Comparison of ENCODE assay signal across 8 cellular contexts in genomic region chr19:57321746-57322145, GRCh38. TPM values are rescaled to one million over a fixed set of nuclear protein-coding genes. Genes with fewer than 3 reads are reported as not detected.
DNase-seq lines count a peak whose midpoint lies in the region; ATAC-seq, FAIRE-seq and TF ChIP-seq lines count a peak whose summit lies in the region.

No MANE protein-coding gene starts in this region.

- no TSS peak for BruUV-seq in IMR-90 (replicated peaks; lab: Mats Ljungman, UMichigan)
- no TSS peak for BruUV-seq in GM12878 (replicated peaks; lab: Mats Ljungman, UMichigan)

- FAIRE-seq in GM12878 (lab: Jason Lieb, UNC), result no peak

- WGBS in IMR-90 (ENCODE audit: extremely low coverage in 2 of 2, insufficient read length in 1 of 2), 2 experiments, result no CpG with 5 or more reads among the region's 3 CpGs
- 33% methylated on average over 3 of the region's 3 CpGs for WGBS in GM12878 (ENCODE audit: insufficient coverage, insufficient replicate concordance, low lambda C conversion rate, missing lambda C conversion rate)

- H4K20me1 ChIP-seq in IMR-90 (ENCODE audit: insufficient read depth, low read length), result 0 out of 2 replicates have a peak, but pooled peaks cover 7% of the 10 kb centered on the region
- H4K20me1 ChIP-seq in GM12878 (ENCODE audit: control insufficient read depth, insufficient read depth), result no peaks in the 10 kb centered on the region

- H3K9me3 Mint-ChIP-seq in CD4-positive, CD25-positive, alpha-beta regulatory T cell, result peaks cover 4 to 36% (median 20%) of the 10 kb centered on the region in 7 donors

- H2BK120ac ChIP-seq in IMR-90 (ENCODE audit: low read depth, low read length), result no peak overlapping the region

- H2AFZ ChIP-seq in IMR-90 (replicated peaks; ENCODE audit: low read length, poor library complexity) (no peak overlapping the region), GM12878 (ENCODE audit: control insufficient read depth, low read depth, low read length) (no peak overlapping the region)

- H2AK5ac ChIP-seq in IMR-90 (ENCODE audit: low read depth, low read length), result no peak overlapping the region; the same call in 1 of the 2 replicates

- peak overlapping the region; percentile 95 for H3K4me2 ChIP-seq in IMR-90 (ENCODE audit: low read depth, low read length)
- H3K4me2 ChIP-seq in GM12878 (ENCODE audit: control insufficient read depth, insufficient read depth), result peak overlapping the region; percentile 77

- H2AK9ac ChIP-seq in IMR-90 (replicated peaks; ENCODE audit: low read depth, low read length, poor library complexity), result peak overlapping the region; percentile 60

- DNase-seq in CD4-positive, CD25-positive, alpha-beta regulatory T cell, result no peak
- no peak for DNase-seq in IMR-90
- DNase-seq in GM12878 (ENCODE audit: low read depth, low spot score), result no peak
- no peak for DNase-seq in stimulated activated naive CD4-positive, alpha-beta T cell treated with Interleukin-2 at 50 U/mL for 16 hours (lab: John Stamatoyannopoulos, UW)
- DNase-seq in 8988T, result no peak

- no peak overlapping the region for H3K27ac ChIP-seq in CD4-positive, CD25-positive, alpha-beta regulatory T cell (ENCODE audit: insufficient read depth, low read length, poor library complexity, severe bottlenecking)
- H3K27ac ChIP-seq in IMR-90 (ENCODE audit: insufficient read depth, low read length) (no peak overlapping the region), GM12878 (ENCODE audit: control insufficient read depth, insufficient read depth) (no peak overlapping the region), muscle layer of colon (ENCODE audit: low read depth, low read length) (no peak overlapping the region)

- RAD21 ChIA-PET in GM12878 (lab: Charles Lee; ENCODE audit: unreplicated experiment), result no interaction called here

- H3K9ac ChIP-seq in IMR-90 (ENCODE audit: low read depth, low read length) (no peak overlapping the region; the same call in 1 of the 2 replicates), GM12878 (ENCODE audit: control insufficient read depth, insufficient read depth, low read length) (peak overlapping the region; percentile 94), muscle layer of colon (ENCODE audit: low read length) (no peak overlapping the region)

- in situ Hi-C loops in IMR-90 (cut with MboI; ENCODE audit: low sequenced_read_pairs), result no loop called here
- in situ Hi-C loops in GM12878 (cut with MboI), result no loop called here

- no peak overlapping the region for H3K4ac ChIP-seq in IMR-90 (ENCODE audit: low read depth, low read length)

- peaks cover 34% of the 10 kb centered on the region for H3K36me3 ChIP-seq in CD4-positive, CD25-positive, alpha-beta regulatory T cell (ENCODE audit: control insufficient read depth, insufficient read depth, low read length)
- H3K36me3 ChIP-seq in IMR-90 (ENCODE audit: control insufficient read depth, insufficient read depth, low read length), result peaks cover 25% of the 10 kb centered on the region
- H3K36me3 ChIP-seq in GM12878 (ENCODE audit: control insufficient read depth in 2 of 2, insufficient read depth in 2 of 2, low read length in 1 of 2), result peaks cover 4 to 15% of the 10 kb centered on the region in 2 experiments; a peak in 3 of 4 replicates
- H3K36me3 ChIP-seq in muscle layer of colon (ENCODE audit: insufficient read depth, low read length), result peaks cover 33% of the 10 kb centered on the region

- no peak overlapping the region for H2BK20ac ChIP-seq in IMR-90 (ENCODE audit: low read depth, low read length)

- TF ChIP-seq POLR2A in IMR-90 (IDR thresholded peaks at IDR 0.05; ENCODE audit: low read depth, low read length) (no peak), GM12878 (IDR thresholded peaks at IDR 0.05; ENCODE audit: low read depth, low read length) (no peak)

- no peak for TF ChIP-seq RAD21 in IMR-90 (IDR thresholded peaks at IDR 0.05; ENCODE audit: low read length)
- no peak for TF ChIP-seq RAD21 in GM12878 (IDR thresholded peaks at IDR 0.05; ENCODE audit: insufficient read depth, low read depth, low read length)

- H3K27me3 ChIP-seq in CD4-positive, CD25-positive, alpha-beta regulatory T cell (ENCODE audit: control insufficient read depth, insufficient read depth, low read length), result peaks cover 6% of the 10 kb centered on the region
- H3K27me3 ChIP-seq in IMR-90 (ENCODE audit: control insufficient read depth, insufficient read depth, low read length) (peaks cover 4% of the 10 kb centered on the region), GM12878 (replicated peaks in 1 of 2; ENCODE audit: control insufficient read depth in 2 of 2, insufficient read depth in 2 of 2, low read length in 1 of 2) (no peaks in the 10 kb centered on the region), muscle layer of colon (ENCODE audit: control insufficient read depth in 1 of 2, insufficient read depth in 2 of 2, low read length in 2 of 2) (no peaks in the 10 kb centered on the region)

- H2BK5ac ChIP-seq in IMR-90 (ENCODE audit: low read depth, low read length, poor library complexity, severe bottlenecking), result no peak overlapping the region

- POLR2A ChIA-PET in IMR-90 (lab: Charles Lee; ENCODE audit: unreplicated experiment) (no interaction called here), GM12878 (lab: Charles Lee) (interaction anchor here (1.0 to 1.5 kb wide), 2 partner anchors 20 to 29 kb away, joined by 4 read pairs; no protein-coding TSS in a partner anchor)

- no peak overlapping the region for H4K8ac ChIP-seq in IMR-90 (ENCODE audit: low read depth in 2 of 2, low read length in 2 of 2)

- CTCF ChIA-PET in IMR-90 (lab: Yijun Ruan, JAX) (interaction anchor here (0.7 kb wide), 1 partner anchor 11 kb away, joined by 3 read pairs; no protein-coding TSS in a partner anchor), GM12878 (lab: Yijun Ruan, JAX) (interaction anchor here (1.7 to 2.8 kb wide), 2 partner anchors 19 to 41 kb away, joined by 4 to 6 read pairs; partner anchors contain the start of genes TRAPPC2B and ZNF547)

- intact Hi-C loops in IMR-90 (cut with micrococcal nuclease), result no loop called here
- intact Hi-C loops in GM12878 (cut with micrococcal nuclease; ENCODE audit: unreplicated experiment), result no loop called here

- peaks cover 17 to 30% (median 24%) of the 10 kb centered on the region in 4 donors for H3K4me1 Mint-ChIP-seq in CD4-positive, CD25-positive, alpha-beta regulatory T cell

- TF ChIP-seq CTCF in IMR-90 (conservative IDR thresholded peaks at IDR 0.05; ENCODE audit: low read depth, low read length) (no peak), GM12878 (IDR thresholded peaks at IDR 0.05 in 2 of 3, conservative IDR thresholded peaks at IDR 0.05 in 1 of 3; ENCODE audit: control insufficient read depth in 2 of 3, extremely low read depth in 1 of 3, insufficient read depth in 1 of 3, low read depth in 3 of 3, low read length in 3 of 3) (no peak)

- dilution Hi-C loops in IMR-90 (cut with HindIII; ENCODE audit: low sequenced_read_pairs, unreplicated experiment), result no loop called here

- H3K27me3 Mint-ChIP-seq in CD4-positive, CD25-positive, alpha-beta regulatory T cell, result peaks cover 17% of the 10 kb centered on the region

- H3K4me3 Mint-ChIP-seq in CD4-positive, CD25-positive, alpha-beta regulatory T cell, result peak overlapping the region; percentile 72 to 95 (median 92)

- peak overlapping the region; percentile 80 for H3K4me3 ChIP-seq in CD4-positive, CD25-positive, alpha-beta regulatory T cell (ENCODE audit: low read depth, low read length)
- no peak overlapping the region for H3K4me3 ChIP-seq in IMR-90 (ENCODE audit: insufficient read depth, low read depth, low read length)
- H3K4me3 ChIP-seq in GM12878, result peak overlapping the region; percentile 86
- peak overlapping the region; percentile 76 to 80 for H3K4me3 ChIP-seq in muscle layer of colon (ENCODE audit: low read depth in 1 of 2, low read length in 2 of 2)

- H3K27ac Mint-ChIP-seq in CD4-positive, CD25-positive, alpha-beta regulatory T cell, result peak overlapping the region in 2 of 3 donors; percentile 29 to 97

- H3K18ac ChIP-seq in IMR-90 (ENCODE audit: low read depth, low read length), result no peak overlapping the region

- H2BK15ac ChIP-seq in IMR-90 (ENCODE audit: low read depth, low read length), result no peak overlapping the region

- no peak overlapping the region for H3K14ac ChIP-seq in IMR-90 (replicated peaks; ENCODE audit: low read depth, low read length)

- no peak overlapping the region for H3K56ac ChIP-seq in IMR-90 (ENCODE audit: extremely low read depth, insufficient read depth, low read length)

- SMC1A ChIA-PET in GM12878 (lab: Charles Lee; ENCODE audit: uncharacterized antibody, unreplicated experiment), result interaction anchor here (0.8 to 1.0 kb wide), 2 partner anchors 65 to 79 kb away, joined by 3 to 4 read pairs; no protein-coding TSS in a partner anchor

- peaks cover 29 to 38% of the 10 kb centered on the region in 2 experiments for H3K9me3 ChIP-seq in CD4-positive, CD25-positive, alpha-beta regulatory T cell (ENCODE audit: control insufficient read depth in 2 of 2, low read length in 2 of 2)
- no peaks in the 10 kb centered on the region for H3K9me3 ChIP-seq in IMR-90 (ENCODE audit: control insufficient read depth, insufficient read depth, low read length)
- no peaks in the 10 kb centered on the region; the same call in 2 of the 3 replicates for H3K9me3 ChIP-seq in GM12878 (replicated peaks; ENCODE audit: control insufficient read depth, insufficient read depth, low read length)
- H3K9me3 ChIP-seq in muscle layer of colon (ENCODE audit: low read length), result no peaks in the 10 kb centered on the region

- peaks cover 45% of the 10 kb centered on the region for H3K36me3 Mint-ChIP-seq in CD4-positive, CD25-positive, alpha-beta regulatory T cell

- peak overlapping the region; percentile 48 for H3K23ac ChIP-seq in IMR-90 (ENCODE audit: low read depth, low read length)

- no peak for TF ChIP-seq EP300 in GM12878 (IDR thresholded peaks at IDR 0.05; ENCODE audit: borderline replicate concordance in 1 of 2, control insufficient read depth in 1 of 2, low read depth in 2 of 2, low read length in 2 of 2)

- no peak overlapping the region for H4K5ac ChIP-seq in IMR-90 (ENCODE audit: low read depth, low read length)

- H3K9me1 ChIP-seq in IMR-90 (ENCODE audit: insufficient read depth, low read length), result peaks cover 15% of the 10 kb centered on the region

- H3K79me1 ChIP-seq in IMR-90 (ENCODE audit: low read depth in 1 of 2, low read length in 2 of 2), result peaks cover 16 to 52% of the 10 kb centered on the region in 2 experiments

- peaks cover 24% of the 10 kb centered on the region for H3K4me1 ChIP-seq in CD4-positive, CD25-positive, alpha-beta regulatory T cell (ENCODE audit: control insufficient read depth, insufficient read depth, low read length, poor library complexity, severe bottlenecking)
- H3K4me1 ChIP-seq in IMR-90 (ENCODE audit: control insufficient read depth, insufficient read depth, low read length), result peaks cover 11% of the 10 kb centered on the region
- peaks cover 3% of the 10 kb centered on the region; the same call in 1 of the 2 replicates for H3K4me1 ChIP-seq in GM12878 (ENCODE audit: control insufficient read depth, insufficient read depth, low read length)
- peaks cover 12% of the 10 kb centered on the region for H3K4me1 ChIP-seq in muscle layer of colon (ENCODE audit: insufficient read depth, low read length)

- H3K79me2 ChIP-seq in GM12878 (ENCODE audit: control insufficient read depth, insufficient read depth, low read length), result peaks cover 26% of the 10 kb centered on the region

- H4K91ac ChIP-seq in IMR-90 (ENCODE audit: insufficient read depth, low read depth, low read length), result no peak overlapping the region

- no peak for ATAC-seq in CD4-positive, CD25-positive, alpha-beta regulatory T cell (ENCODE audit: low read depth in 2 of 2)
- ATAC-seq in IMR-90 (ENCODE audit: low read depth), result no peak
- no peak for ATAC-seq in GM12878
- ATAC-seq in GM19463 (IDR thresholded peaks at IDR 0.05; ENCODE audit: unreplicated experiment), result no peak
- no peak for ATAC-seq in GM21447 (IDR thresholded peaks at IDR 0.05; ENCODE audit: unreplicated experiment)

RNA-seq across cellular contexts. Expression of gene ZNF543, which starts 1.5 kb away (rescaled TPM):
- 4.5 TPM for total RNA-seq in CD4-positive, CD25-positive, alpha-beta regulatory T cell
- 1 to 10 TPM; 2.6 to 6.6 (median 4.5) TPM for polyA plus RNA-seq in CD4-positive, CD25-positive, alpha-beta regulatory T cell
- total RNA-seq in IMR-90 (2012; rRNA removed), result 8.3 and 9.0 TPM in 2 replicates
- polyA plus RNA-seq in IMR-90 (2012; rRNA removed), result 0.92 and 1.8 TPM in 2 replicates
- polyA plus RNA-seq in IMR-90 (2012; cell fraction: cytosol; rRNA removed), result 0.51 and 0.57 TPM in 2 replicates
- polyA plus RNA-seq in IMR-90 (2012; cell fraction: nucleus; rRNA removed; ENCODE audit: low replicate concordance), result 0.27 and 0.71 TPM in 2 replicates
- 20.8 and 22.8 TPM in 2 replicates for total RNA-seq in GM12878 (2013; cell fraction: nucleolus; rRNA removed)
- 9.0 and 9.5 TPM in 2 replicates for total RNA-seq in GM12878 (2014; rRNA removed)
- 8.5 and 8.6 TPM in 2 replicates for total RNA-seq in GM12878 (2014; rRNA removed; fragmentation: Illumina TruSeq; extraction: Trizol)
- total RNA-seq in GM12878 (2021), result 7.3 and 8.0 TPM in 2 replicates
- 2.7 TPM for polyA plus RNA-seq in GM12878 (2011; ENCODE audit: low read depth)
- 3.4 and 4.5 TPM in 2 replicates for polyA plus RNA-seq in GM12878 (2011; rRNA removed)
- polyA plus RNA-seq in GM12878 (2011; cell fraction: cytosol; rRNA removed), result 2.3 and 2.9 TPM in 2 replicates
- 2.8 TPM in 2 replicates for polyA plus RNA-seq in GM12878 (2011; cell fraction: nucleus; rRNA removed)
- polyA plus RNA-seq in GM12878 (2012), result 2.7 and 3.0 TPM in 2 replicates
- polyA plus RNA-seq in GM12878 (2014; fragmentation: Illumina TruSeq; extraction: Trizol), result 2.4 and 2.7 TPM in 2 replicates
- polyA plus RNA-seq in GM12878 (2014; fragmentation: Nextera tagmentation; extraction: Ambion mirVana), result under 1 TPM; 0.53 to 0.74 TPM
- 3.2 and 3.5 TPM in 2 replicates for polyA plus RNA-seq in GM12878 (2014; rRNA removed)
- 1 to 10 TPM; 3.7 to 4.3 TPM for polyA plus RNA-seq in GM12878 (2016; fragmentation: Nextera tagmentation; extraction: Ambion mirVana)
- 13.2 and 14.1 TPM in 2 replicates for polyA minus RNA-seq in GM12878 (2011; rRNA and poly(A)+ RNA removed)
- 5.6 TPM in 2 replicates for polyA minus RNA-seq in GM12878 (2011; cell fraction: cytosol; rRNA and poly(A)+ RNA removed)
- polyA minus RNA-seq in GM12878 (2011; cell fraction: nucleus; rRNA and poly(A)+ RNA removed), result 5.6 and 7.7 TPM in 2 replicates

RNA-seq across cellular contexts. Expression of gene ZNF304, which starts 29.3 kb away (rescaled TPM):
- 6.8 TPM for total RNA-seq in CD4-positive, CD25-positive, alpha-beta regulatory T cell
- polyA plus RNA-seq in CD4-positive, CD25-positive, alpha-beta regulatory T cell, result 1 to 10 TPM; 1.9 to 4.4 (median 2.8) TPM
- 11.9 and 16.1 TPM in 2 replicates for total RNA-seq in IMR-90 (2012; rRNA removed)
- polyA plus RNA-seq in IMR-90 (2012; rRNA removed), result 2.9 and 3.9 TPM in 2 replicates
- 1.1 and 1.5 TPM in 2 replicates for polyA plus RNA-seq in IMR-90 (2012; cell fraction: cytosol; rRNA removed)
- polyA plus RNA-seq in IMR-90 (2012; cell fraction: nucleus; rRNA removed; ENCODE audit: low replicate concordance), result 1.6 and 7.9 TPM in 2 replicates
- 14.3 and 14.6 TPM in 2 replicates for total RNA-seq in GM12878 (2013; cell fraction: nucleolus; rRNA removed)
- total RNA-seq in GM12878 (2014; rRNA removed), result 7.3 and 7.4 TPM in 2 replicates
- total RNA-seq in GM12878 (2014; rRNA removed; fragmentation: Illumina TruSeq; extraction: Trizol), result 9.4 and 9.7 TPM in 2 replicates
- 8.6 and 8.8 TPM in 2 replicates for total RNA-seq in GM12878 (2021)
- 4.9 TPM for polyA plus RNA-seq in GM12878 (2011; ENCODE audit: low read depth)
- 11.6 and 12.1 TPM in 2 replicates for polyA plus RNA-seq in GM12878 (2011; rRNA removed)
- polyA plus RNA-seq in GM12878 (2011; cell fraction: cytosol; rRNA removed), result 7.4 and 9.1 TPM in 2 replicates
- polyA plus RNA-seq in GM12878 (2011; cell fraction: nucleus; rRNA removed), result 9.2 and 10.4 TPM in 2 replicates
- 6.2 and 7.2 TPM in 2 replicates for polyA plus RNA-seq in GM12878 (2012)
- polyA plus RNA-seq in GM12878 (2014; fragmentation: Illumina TruSeq; extraction: Trizol), result 8.0 and 9.0 TPM in 2 replicates
- polyA plus RNA-seq in GM12878 (2014; fragmentation: Nextera tagmentation; extraction: Ambion mirVana), result 1 to 10 TPM; 1.1 to 1.5 TPM
- 5.0 and 5.5 TPM in 2 replicates for polyA plus RNA-seq in GM12878 (2014; rRNA removed)
- polyA plus RNA-seq in GM12878 (2016; fragmentation: Nextera tagmentation; extraction: Ambion mirVana), result 1 to 10 TPM; 5.0 to 6.6 TPM
- 18.6 and 20.1 TPM in 2 replicates for polyA minus RNA-seq in GM12878 (2011; rRNA and poly(A)+ RNA removed)
- 6.0 and 7.2 TPM in 2 replicates for polyA minus RNA-seq in GM12878 (2011; cell fraction: cytosol; rRNA and poly(A)+ RNA removed)
- polyA minus RNA-seq in GM12878 (2011; cell fraction: nucleus; rRNA and poly(A)+ RNA removed), result 5.8 and 7.3 TPM in 2 replicates

RNA-seq across cellular contexts. Expression of gene ZNF460, which starts 41.5 kb away (rescaled TPM):
- 68.5 TPM for total RNA-seq in CD4-positive, CD25-positive, alpha-beta regulatory T cell
- polyA plus RNA-seq in CD4-positive, CD25-positive, alpha-beta regulatory T cell, result 1 to 10 TPM; 3.0 to 9.5 (median 5.3) TPM
- total RNA-seq in IMR-90 (2012; rRNA removed) (41.9 and 55.2 TPM in 2 replicates), GM12878 (2014; rRNA removed) (34.4 and 37.5 TPM in 2 replicates), GM12878 (2014; rRNA removed; fragmentation: Illumina TruSeq; extraction: Trizol) (42.4 and 46.5 TPM in 2 replicates), GM12878 (2021) (41.7 and 43.0 TPM in 2 replicates)
- polyA plus RNA-seq in IMR-90 (2012; rRNA removed) (3.2 and 3.6 TPM in 2 replicates), GM12878 (2011; rRNA removed) (23.8 and 25.2 TPM in 2 replicates), GM12878 (2014; fragmentation: Illumina TruSeq; extraction: Trizol) (1.5 and 2.8 TPM in 2 replicates), GM12878 (2014; fragmentation: Nextera tagmentation; extraction: Ambion mirVana) (under 1 TPM; 0.15 to 0.58 TPM), GM12878 (2014; rRNA removed) (7.7 and 8.5 TPM in 2 replicates), GM12878 (2016; fragmentation: Nextera tagmentation; extraction: Ambion mirVana) (1 to 10 TPM; 8.0 to 8.9 TPM)
- polyA plus RNA-seq in IMR-90 (2012; cell fraction: cytosol; rRNA removed), result 0.82 and 1.1 TPM in 2 replicates
- 2.3 and 6.0 TPM in 2 replicates for polyA plus RNA-seq in IMR-90 (2012; cell fraction: nucleus; rRNA removed; ENCODE audit: low replicate concordance)
- 431 and 458 TPM in 2 replicates for total RNA-seq in GM12878 (2013; cell fraction: nucleolus; rRNA removed)
- polyA plus RNA-seq in GM12878 (2011; ENCODE audit: low read depth), result 3.1 TPM
- 18.2 and 19.4 TPM in 2 replicates for polyA plus RNA-seq in GM12878 (2011; cell fraction: cytosol; rRNA removed)
- polyA plus RNA-seq in GM12878 (2011; cell fraction: nucleus; rRNA removed), result 15.9 and 20.0 TPM in 2 replicates
- polyA plus RNA-seq in GM12878 (2012), result 3.0 TPM in 2 replicates
- polyA minus RNA-seq in GM12878 (2011; rRNA and poly(A)+ RNA removed), result 238 and 280 TPM in 2 replicates
- polyA minus RNA-seq in GM12878 (2011; cell fraction: cytosol; rRNA and poly(A)+ RNA removed), result 72.3 and 73.4 TPM in 2 replicates
- 77.2 and 85.8 TPM in 2 replicates for polyA minus RNA-seq in GM12878 (2011; cell fraction: nucleus; rRNA and poly(A)+ RNA removed)

RNA-seq across cellular contexts. Expression of gene TRAPPC2B, which starts 41.6 kb away (rescaled TPM):
- total RNA-seq in CD4-positive, CD25-positive, alpha-beta regulatory T cell, result 11.4 TPM
- 10 to 100 TPM; 23.0 to 28.6 (median 25.3) TPM for polyA plus RNA-seq in CD4-positive, CD25-positive, alpha-beta regulatory T cell
- total RNA-seq in IMR-90 (2012; rRNA removed), result 14.4 and 20.4 TPM in 2 replicates
- 11.0 and 14.9 TPM in 2 replicates for polyA plus RNA-seq in IMR-90 (2012; rRNA removed)
- polyA plus RNA-seq in IMR-90 (2012; cell fraction: cytosol; rRNA removed), result 19.6 and 30.3 TPM in 2 replicates
- polyA plus RNA-seq in IMR-90 (2012; cell fraction: nucleus; rRNA removed; ENCODE audit: low replicate concordance), result 7.3 and 10.8 TPM in 2 replicates
- total RNA-seq in GM12878 (2013; cell fraction: nucleolus; rRNA removed), result 14.0 and 19.6 TPM in 2 replicates
- total RNA-seq in GM12878 (2014; rRNA removed), result 15.0 and 18.5 TPM in 2 replicates
- total RNA-seq in GM12878 (2014; rRNA removed; fragmentation: Illumina TruSeq; extraction: Trizol), result 21.9 and 22.2 TPM in 2 replicates
- 8.7 and 10.6 TPM in 2 replicates for total RNA-seq in GM12878 (2021)
- 10.3 TPM for polyA plus RNA-seq in GM12878 (2011; ENCODE audit: low read depth)
- 24.5 and 29.6 TPM in 2 replicates for polyA plus RNA-seq in GM12878 (2011; rRNA removed)
- polyA plus RNA-seq in GM12878 (2011; cell fraction: cytosol; rRNA removed), result 17.1 and 25.0 TPM in 2 replicates
- polyA plus RNA-seq in GM12878 (2011; cell fraction: nucleus; rRNA removed), result 7.9 and 8.2 TPM in 2 replicates
- polyA plus RNA-seq in GM12878 (2012), result 16.2 and 17.2 TPM in 2 replicates
- polyA plus RNA-seq in GM12878 (2014; fragmentation: Illumina TruSeq; extraction: Trizol), result 9.9 and 21.5 TPM in 2 replicates
- 10 to 100 TPM; 71.0 to 86.4 TPM for polyA plus RNA-seq in GM12878 (2014; fragmentation: Nextera tagmentation; extraction: Ambion mirVana)
- 18.5 and 26.6 TPM in 2 replicates for polyA plus RNA-seq in GM12878 (2014; rRNA removed)
- polyA plus RNA-seq in GM12878 (2016; fragmentation: Nextera tagmentation; extraction: Ambion mirVana), result 10 to 100 TPM; 37.9 to 40.4 TPM
- 7.3 and 9.9 TPM in 2 replicates for polyA minus RNA-seq in GM12878 (2011; rRNA and poly(A)+ RNA removed)
- 4.8 and 5.6 TPM in 2 replicates for polyA minus RNA-seq in GM12878 (2011; cell fraction: cytosol; rRNA and poly(A)+ RNA removed)
- polyA minus RNA-seq in GM12878 (2011; cell fraction: nucleus; rRNA and poly(A)+ RNA removed), result 2.2 and 3.9 TPM in 2 replicates

RNA-seq across cellular contexts. Expression of gene ZNF547, which starts 41.6 kb away (rescaled TPM):
- 2.1 TPM for total RNA-seq in CD4-positive, CD25-positive, alpha-beta regulatory T cell
- polyA plus RNA-seq in CD4-positive, CD25-positive, alpha-beta regulatory T cell, result 1 to 10 TPM in 2 of 4 donors, under 1 TPM in 1, not detected in 1; 0.77 to 1.9 (median 1.5) TPM
- total RNA-seq in IMR-90 (2012; rRNA removed), result 4.4 and 5.6 TPM in 2 replicates
- 1.4 and 2.1 TPM in 2 replicates for polyA plus RNA-seq in IMR-90 (2012; rRNA removed)
- 0.87 and 1.9 TPM in 2 replicates for polyA plus RNA-seq in IMR-90 (2012; cell fraction: cytosol; rRNA removed)
- polyA plus RNA-seq in IMR-90 (2012; cell fraction: nucleus; rRNA removed; ENCODE audit: low replicate concordance), result 2.4 and 5.6 TPM in 2 replicates
- total RNA-seq in GM12878 (2013; cell fraction: nucleolus; rRNA removed), result 13.6 and 15.1 TPM in 2 replicates
- total RNA-seq in GM12878 (2014; rRNA removed), result 4.1 and 4.6 TPM in 2 replicates
- 4.3 and 4.4 TPM in 2 replicates for total RNA-seq in GM12878 (2014; rRNA removed; fragmentation: Illumina TruSeq; extraction: Trizol)
- 2.6 and 3.0 TPM in 2 replicates for total RNA-seq in GM12878 (2021)
- polyA plus RNA-seq in GM12878 (2011; ENCODE audit: low read depth), result 0.87 TPM
- 5.6 and 6.0 TPM in 2 replicates for polyA plus RNA-seq in GM12878 (2011; rRNA removed)
- polyA plus RNA-seq in GM12878 (2011; cell fraction: cytosol; rRNA removed), result 4.3 and 4.8 TPM in 2 replicates
- polyA plus RNA-seq in GM12878 (2011; cell fraction: nucleus; rRNA removed), result 4.3 and 5.4 TPM in 2 replicates
- 2.1 and 2.5 TPM in 2 replicates for polyA plus RNA-seq in GM12878 (2012)
- 1.9 and 2.7 TPM in 2 replicates for polyA plus RNA-seq in GM12878 (2014; fragmentation: Illumina TruSeq; extraction: Trizol)
- polyA plus RNA-seq in GM12878 (2014; fragmentation: Nextera tagmentation; extraction: Ambion mirVana), result 1 to 10 TPM; 2.3 to 3.5 TPM
- polyA plus RNA-seq in GM12878 (2014; rRNA removed), result 2.7 TPM in 2 replicates
- 1 to 10 TPM; 2.7 to 3.7 TPM for polyA plus RNA-seq in GM12878 (2016; fragmentation: Nextera tagmentation; extraction: Ambion mirVana)
- 7.8 and 9.6 TPM in 2 replicates for polyA minus RNA-seq in GM12878 (2011; rRNA and poly(A)+ RNA removed)
- polyA minus RNA-seq in GM12878 (2011; cell fraction: cytosol; rRNA and poly(A)+ RNA removed), result 1.9 TPM in 1 of 2 replicates, not detected in the other
- polyA minus RNA-seq in GM12878 (2011; cell fraction: nucleus; rRNA and poly(A)+ RNA removed), result 2.7 and 3.0 TPM in 2 replicates
